Comparison of ENCODE assay signal across 18 cellular contexts in genomic region chr3:171245796-171246453, GRCh38.
"Had no signal": no experiment of that assay in that cellular context is flagged by ENCODE, and none has a peak within 500 bp of the region (broad histone marks: within the 10 kb centered on the region; RNA-seq: fewer than 3 reads in every experiment).

No MANE protein-coding gene starts in this region.

- H3K4me1 ChIP-seq: left ventricle myocardium inferior, parathyroid adenoma had no signal

- H3K27ac ChIP-seq: brain microvascular endothelial cell, esophagus squamous epithelium, left ventricle myocardium inferior, neutrophil, parathyroid adenoma, thoracic aorta had no signal

- H3K9ac ChIP-seq: parathyroid adenoma had no signal

- H3K27ac Mint-ChIP-seq: activated naive CD8-positive, alpha-beta T cell treated with anti-CD3 and anti-CD28 coated beads for 36 hours; activated T-cell treated with anti-CD3 and anti-CD28 coated beads, Interleukin-2, amount 50 U/mL, for 24 hours; naive B cell had no signal

- H2AFZ ChIP-seq: parathyroid adenoma had no signal

- H3K4me3 Mint-ChIP-seq: activated naive CD8-positive, alpha-beta T cell treated with anti-CD3 and anti-CD28 coated beads for 36 hours; activated T-cell treated with anti-CD3 and anti-CD28 coated beads, Interleukin-2, amount 50 U/mL, for 24 hours; central memory CD8-positive, alpha-beta T cell; naive B cell had no signal

- H3K9me3 ChIP-seq: esophagus squamous epithelium, left ventricle myocardium inferior, neutrophil, thoracic aorta had no signal

- H3K4me3 ChIP-seq: esophagus squamous epithelium, left ventricle myocardium inferior, thoracic aorta had no signal

- H3K27me3 Mint-ChIP-seq: activated naive CD8-positive, alpha-beta T cell treated with anti-CD3 and anti-CD28 coated beads for 36 hours; activated T-cell treated with anti-CD3 and anti-CD28 coated beads, Interleukin-2, amount 50 U/mL, for 24 hours; central memory CD8-positive, alpha-beta T cell; naive B cell had no signal

- H3K79me2 ChIP-seq: parathyroid adenoma had no signal

- H3K4me1 Mint-ChIP-seq: naive B cell had no signal

- H3K9me3 Mint-ChIP-seq: activated naive CD8-positive, alpha-beta T cell treated with anti-CD3 and anti-CD28 coated beads for 36 hours; central memory CD8-positive, alpha-beta T cell had no signal

- H3K36me3 ChIP-seq: brain microvascular endothelial cell, esophagus squamous epithelium, left ventricle myocardium inferior, neutrophil, thoracic aorta had no signal

- DNase-seq: activated CD4-positive, alpha-beta T cell treated with anti-CD3 and anti-CD28 coated beads, Interleukin-2, amount 50 U/mL, for 48 hours; activated CD4-positive, CD25-positive, alpha-beta regulatory T cell treated with anti-CD3 and anti-CD28 coated beads, Interleukin-2, amount 50 U/mL, for 72 hours; activated effector memory CD4-positive, alpha-beta T cell treated with Interleukin-2 at 50 U/mL for 16 hours; activated naive CD8-positive, alpha-beta T cell treated with anti-CD3 and anti-CD28 coated beads for 36 hours; activated T-cell treated with anti-CD3 and anti-CD28 coated beads, Interleukin-2, amount 50 U/mL, for 24 hours; anterior cingulate cortex; brain microvascular endothelial cell; effector CD8-positive, alpha-beta T cell; esophagus squamous epithelium; hippocampal formation; left ventricle myocardium inferior; naive B cell; stimulated activated CD4-positive, alpha-beta T cell treated with anti-CD3 and anti-CD28 coated beads, Interleukin-1b, Interleukin-23, amount 100 ng/mL, for 48 hours; T-helper 2 cell had no signal

- H3K27me3 ChIP-seq: brain microvascular endothelial cell, esophagus squamous epithelium, neutrophil had no signal

- H3K36me3 Mint-ChIP-seq: naive B cell had no signal
